13 cellular contexts compared by ENCODE assay signal in the genomic region with DNA sequence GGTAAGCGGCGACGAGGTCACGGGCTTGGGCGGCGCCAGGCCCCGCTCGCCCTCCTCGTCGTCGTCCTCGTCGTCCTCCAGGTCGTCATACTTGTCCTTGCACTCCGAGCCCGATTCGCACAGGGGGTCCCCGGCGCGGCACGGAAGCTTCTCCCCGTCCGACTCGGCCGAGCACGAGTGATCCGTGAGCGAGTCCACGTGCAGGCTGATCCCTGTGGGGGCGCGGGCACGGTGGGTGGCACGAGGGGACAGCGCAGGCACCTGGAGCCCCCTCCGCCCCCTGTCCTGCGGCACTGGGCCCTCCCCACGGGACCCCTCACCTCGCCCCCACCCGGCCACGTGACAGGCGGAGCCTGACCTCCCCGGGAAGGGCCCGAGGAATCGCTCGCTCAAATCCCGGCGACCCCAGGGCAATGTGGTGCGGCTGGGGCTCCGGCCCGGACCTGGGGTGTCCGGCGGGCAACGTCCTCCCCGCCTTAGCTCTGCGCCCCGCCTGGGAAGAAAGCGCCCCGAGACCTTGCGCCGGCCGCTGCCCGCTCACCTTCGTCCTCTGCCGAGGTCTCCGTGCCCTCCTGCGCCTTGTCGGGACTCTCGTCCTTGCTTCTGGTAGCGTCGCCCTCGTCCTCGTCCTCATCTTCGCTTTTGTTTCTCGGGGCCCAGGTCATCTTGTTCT.
A peak's percentile ranks its signal among the peaks of the same experiment; 100 is the strongest.
DNase-seq lines count a peak whose midpoint lies in the region.
"Had no signal": no experiment of that assay in that cellular context is flagged by ENCODE, and none has a peak within 500 bp of the region (broad histone marks: within the 10 kb centered on the region; RNA-seq: fewer than 3 reads in every experiment).

No MANE protein-coding gene starts in this region.

- H3K9ac ChIP-seq in adipocyte (ENCODE audit: low read length) (peak overlapping the region; percentile 89), iPS-15b (ENCODE audit: low read depth, low read length) (peak overlapping the region; percentile 91)

- DNase-seq in NCI-H1105 treated with DMSO at 0.1 percent for 48 hours (lab: John Stamatoyannopoulos, UW): peak; percentile 21
- DNase-seq in NCI-H1105 (lab: John Stamatoyannopoulos, UW): no peak
- no peak for DNase-seq in adipocyte (ENCODE audit: low read depth)
- peak; percentile 37 for DNase-seq in retina
- no peak for DNase-seq in NCI-H2196 treated with DMSO at 0.1 percent for 48 hours (lab: John Stamatoyannopoulos, UW; ENCODE audit: unreplicated experiment)
- DNase-seq in stimulated activated CD4-positive, alpha-beta T cell treated with anti-CD3 and anti-CD28 coated beads, Interleukin-4, amount 100 ng/mL, for 4 hours: no peak
- DNase-seq in activated CD4-positive, alpha-beta T cell treated with anti-CD3 and anti-CD28 coated beads for 4 hours: no peak
- DNase-seq: amygdala; Calu3; effector memory CD4-positive, alpha-beta T cell; NCI-H510A; T1000 had no signal

- H3K4me1 ChIP-seq in adipocyte (ENCODE audit: control insufficient read depth, insufficient read depth, low read length) (peaks cover 28% of the 10 kb centered on the region), iPS-15b (ENCODE audit: control insufficient read depth, insufficient read depth, low read length) (peaks cover 8% of the 10 kb centered on the region)

- no peaks in the 10 kb centered on the region for H3K27me3 ChIP-seq in adipocyte (replicated peaks; ENCODE audit: control insufficient read depth, insufficient read depth, low read length)
- H3K27me3 ChIP-seq in iPS-15b (ENCODE audit: control insufficient read depth, insufficient read depth, low read length): peaks cover 21% of the 10 kb centered on the region

- H3K36me3 ChIP-seq in adipocyte (ENCODE audit: control insufficient read depth, insufficient read depth, low read length, severe bottlenecking) (peaks cover 4% of the 10 kb centered on the region), iPS-15b (ENCODE audit: control insufficient read depth, insufficient read depth, low read length) (peaks cover 27% of the 10 kb centered on the region)

- H3K9me3 ChIP-seq in adipocyte (ENCODE audit: control insufficient read depth, low read length) (no peaks in the 10 kb centered on the region), iPS-15b (ENCODE audit: control insufficient read depth, insufficient read depth, low read length) (no peaks in the 10 kb centered on the region)

- H3K4me3 ChIP-seq in adipocyte (ENCODE audit: low read length) (peak overlapping the region; percentile 85), iPS-15b (ENCODE audit: low read depth, low read length) (peak overlapping the region; percentile 71)

Comparison
In these comparisons a context has a peak if more than half of its experiments do, and no peak if none do; other contexts are left out.
1. DNase-seq: peak in NCI-H1105 treated with DMSO at 0.1 percent for 48 hours (single experiment) and retina (single experiment); none in NCI-H1105 (single experiment), adipocyte (single experiment), NCI-H2196 treated with DMSO at 0.1 percent for 48 hours (single experiment), stimulated activated CD4-positive, alpha-beta T cell treated with anti-CD3 and anti-CD28 coated beads, Interleukin-4, amount 100 ng/mL, for 4 hours (0 of 2) and activated CD4-positive, alpha-beta T cell treated with anti-CD3 and anti-CD28 coated beads for 4 hours (0 of 2).